Comparison of ENCODE assay signal across 2 cellular contexts in genomic region chr17:78596871-78597635, GRCh38.
TF ChIP-seq lines count a peak whose summit lies in the region.

No MANE protein-coding gene starts in this region.

TF ChIP-seq in SK-N-SH, 30 proteins besides CTCF, POLR2A, EP300 and RAD21:
- TF ChIP-seq SIN3A (IDR thresholded peaks at IDR 0.05; ENCODE audit: borderline replicate concordance, low read depth, low read length) (no peak), YY1 (IDR thresholded peaks at IDR 0.05; ENCODE audit: low read depth) (no peak), USF1 (IDR thresholded peaks at IDR 0.05; ENCODE audit: borderline replicate concordance, low read depth) (no peak), IRF3 (IDR thresholded peaks at IDR 0.05; ENCODE audit: low read depth, low read length) (no peak), EZH2phosphoT487 (IDR thresholded peaks at IDR 0.05; ENCODE audit: borderline replicate concordance, low read depth) (no peak), REST (IDR thresholded peaks at IDR 0.05; ENCODE audit: low read depth, low read length) (no peak), NRF1 (IDR thresholded peaks at IDR 0.05; ENCODE audit: low read depth, low read length) (no peak), TCF12 (IDR thresholded peaks at IDR 0.05) (no peak), TEAD4 (IDR thresholded peaks at IDR 0.05; ENCODE audit: borderline replicate concordance, insufficient read depth) (no peak), FOXJ3 (CRISPR knock-in tag; IDR thresholded peaks at IDR 0.05) (no peak), TAF1 (IDR thresholded peaks at IDR 0.05; ENCODE audit: borderline replicate concordance, low read depth, low read length) (no peak), MAX (IDR thresholded peaks at IDR 0.05; ENCODE audit: low read depth) (no peak), RFX5 (IDR thresholded peaks at IDR 0.05; ENCODE audit: low read length) (no peak), MXI1 (IDR thresholded peaks at IDR 0.05; ENCODE audit: low read depth, low read length) (no peak), JUND (IDR thresholded peaks at IDR 0.05) (no peak), MEF2A (IDR thresholded peaks at IDR 0.05; ENCODE audit: borderline replicate concordance, low read depth) (no peak), GATA2 (CRISPR knock-in tag; IDR thresholded peaks at IDR 0.05) (no peak), RXRA (IDR thresholded peaks at IDR 0.05; ENCODE audit: borderline replicate concordance, low read depth) (no peak)

TF ChIP-seq in SK-N-SH treated with all-trans-retinoic acid at 6 μM for 48 hours, 23 proteins besides CTCF, POLR2A, EP300 and RAD21 (continued from another document):
- TF ChIP-seq ZNF565 (CRISPR knock-in tag; conservative IDR thresholded peaks at IDR 0.05; ENCODE audit: low read depth), result no peak
- no peak for TF ChIP-seq POU6F1 (CRISPR knock-in tag; IDR thresholded peaks at IDR 0.05; ENCODE audit: borderline replicate concordance, low read depth)
- no peak for TF ChIP-seq ISL1 (CRISPR knock-in tag; IDR thresholded peaks at IDR 0.05)
- no peak for TF ChIP-seq ZC3H10 (CRISPR knock-in tag; IDR thresholded peaks at IDR 0.05)
- TF ChIP-seq GLIS3 (CRISPR knock-in tag; IDR thresholded peaks at IDR 0.05), result no peak
- no peak for TF ChIP-seq RARB (CRISPR knock-in tag; IDR thresholded peaks at IDR 0.05)
- no peak for TF ChIP-seq TCF4 (CRISPR knock-in tag; IDR thresholded peaks at IDR 0.05; ENCODE audit: borderline replicate concordance)
- TF ChIP-seq ARNTL (CRISPR knock-in tag; IDR thresholded peaks at IDR 0.05; ENCODE audit: borderline replicate concordance, low read depth), result no peak
- TF ChIP-seq CSRNP3 (CRISPR knock-in tag; IDR thresholded peaks at IDR 0.05), result no peak
- TF ChIP-seq CREB5 (CRISPR knock-in tag; IDR thresholded peaks at IDR 0.05; ENCODE audit: low read depth), result no peak
- no peak for TF ChIP-seq PATZ1 (CRISPR knock-in tag; IDR thresholded peaks at IDR 0.05; ENCODE audit: borderline replicate concordance)
- TF ChIP-seq ZFP3 (CRISPR knock-in tag; IDR thresholded peaks at IDR 0.05), result no peak
- no peak for TF ChIP-seq ESRRG (CRISPR knock-in tag; IDR thresholded peaks at IDR 0.05)
- no peak for TF ChIP-seq TOX (CRISPR knock-in tag; IDR thresholded peaks at IDR 0.05; ENCODE audit: borderline replicate concordance)
- no peak for TF ChIP-seq TSHZ2 (CRISPR knock-in tag; IDR thresholded peaks at IDR 0.05)
- TF ChIP-seq PPARA (CRISPR knock-in tag; IDR thresholded peaks at IDR 0.05; ENCODE audit: borderline replicate concordance), result no peak
- no peak for TF ChIP-seq SNAI2 (CRISPR knock-in tag; IDR thresholded peaks at IDR 0.05)
- TF ChIP-seq ZNF70 (CRISPR knock-in tag; IDR thresholded peaks at IDR 0.05), result no peak
